8 cellular contexts compared by ENCODE assay signal in genomic region chr12:59595097-59595496, GRCh38. TPM values are rescaled to one million over a fixed set of nuclear protein-coding genes. Genes with fewer than 3 reads are reported as not detected.
DNase-seq lines count a peak whose midpoint lies in the region; ATAC-seq and TF ChIP-seq lines count a peak whose summit lies in the region.

No MANE protein-coding gene starts in this region.

- intact Hi-C loops in esophagus squamous epithelium (cut with DNase I), result no loop called here
- intact Hi-C loops in sigmoid colon (cut with DNase I), result loop anchor here (5.0 kb wide), 1 partner anchor 678 kb away; no protein-coding TSS in a partner anchor

- H3K4me1 ChIP-seq in Peyer's patch (peaks cover 0 to 12% (median 3%) of the 10 kb centered on the region in 4 donors), esophagus squamous epithelium (peaks cover 9 to 39% (median 14%) of the 10 kb centered on the region in 3 donors), sigmoid colon (peaks cover 0 to 22% (median 8%) of the 10 kb centered on the region in 4 donors)

- ATAC-seq in HG03442 (IDR thresholded peaks at IDR 0.05; ENCODE audit: unreplicated experiment), result no peak

- TF ChIP-seq CTCF in GM13976 (IDR thresholded peaks at IDR 0.05; ENCODE audit: borderline replicate concordance, control extremely low read depth, extremely low read depth, insufficient read depth, missing control alignments), result no peak
- TF ChIP-seq CTCF in Peyer's patch (IDR thresholded peaks at IDR 0.05), result no peak
- no peak for TF ChIP-seq CTCF in esophagus squamous epithelium (IDR thresholded peaks at IDR 0.05)
- TF ChIP-seq CTCF in sigmoid colon (IDR thresholded peaks at IDR 0.05), result no peak

- peak; percentile 2 for DNase-seq in GM13976 (ENCODE audit: low spot score)
- DNase-seq in Peyer's patch, result no peak
- no peak for DNase-seq in esophagus squamous epithelium (lab: John Stamatoyannopoulos, UW)
- DNase-seq in sigmoid colon, result no peak
- no peak for DNase-seq in OCI-M2 (lab: John Stamatoyannopoulos, UW; ENCODE audit: unreplicated experiment)
- no peak for DNase-seq in HuH-7 (ENCODE audit: low spot score)
- no peak for DNase-seq in NCI-H2107 (lab: John Stamatoyannopoulos, UW)

- TF ChIP-seq POLR2A in Peyer's patch (IDR thresholded peaks at IDR 0.05), result no peak
- TF ChIP-seq POLR2A in esophagus squamous epithelium (IDR thresholded peaks at IDR 0.05), result no peak
- TF ChIP-seq POLR2A in sigmoid colon (IDR thresholded peaks at IDR 0.05), result no peak

- peak overlapping the region; percentile 55 to 76 (median 71) for H3K4me3 ChIP-seq in Peyer's patch
- H3K4me3 ChIP-seq in esophagus squamous epithelium, result peak overlapping the region; percentile 75 to 89 (median 79)
- H3K4me3 ChIP-seq in sigmoid colon, result peak overlapping the region; percentile 60 to 79 (median 68)

- WGBS in esophagus squamous epithelium, 2 donors, result 0% methylated on average over 1 of the region's 1 CpG
- 5 to 13% methylated on average over 1 of the region's 1 CpG for WGBS in sigmoid colon, 2 donors

- in situ Hi-C loops in GM13976 (cut with MboI; ENCODE audit: low sequenced_read_pairs, unreplicated experiment), result loop anchor here (25.0 kb wide), 1 partner anchor 217 kb away; no protein-coding TSS in a partner anchor

- H3K27me3 ChIP-seq in Peyer's patch, result no peaks in the 10 kb centered on the region
- no peaks in the 10 kb centered on the region for H3K27me3 ChIP-seq in esophagus squamous epithelium
- H3K27me3 ChIP-seq in sigmoid colon, result no peaks in the 10 kb centered on the region

- H3K27ac ChIP-seq in Peyer's patch, result peak overlapping the region in 3 of 4 donors; percentile 89 to 92 (median 92)
- H3K27ac ChIP-seq in esophagus squamous epithelium, result peak overlapping the region; percentile 95 to 98 (median 98)
- H3K27ac ChIP-seq in sigmoid colon, result peak overlapping the region; percentile 94 to 99 (median 97)

- TF ChIP-seq EP300 in sigmoid colon (IDR thresholded peaks at IDR 0.05), result no peak

- H3K9me3 ChIP-seq in Peyer's patch (no peaks in the 10 kb centered on the region), esophagus squamous epithelium (no peaks in the 10 kb centered on the region), sigmoid colon (no peaks in the 10 kb centered on the region)

- no peaks in the 10 kb centered on the region for H3K36me3 ChIP-seq in Peyer's patch
- no peaks in the 10 kb centered on the region for H3K36me3 ChIP-seq in esophagus squamous epithelium
- H3K36me3 ChIP-seq in sigmoid colon, result no peaks in the 10 kb centered on the region

RNA-seq across cellular contexts. Expression of gene SLC16A7, which starts 0.7 kb away (rescaled TPM):
- total RNA-seq in Peyer's patch (10 to 100 TPM in 2 of 4 donors, 1 to 10 TPM in 2; 5.0 to 19.4 (median 12.1) TPM), esophagus squamous epithelium (10 to 100 TPM; 55.3 to 82.1 (median 72.9) TPM), sigmoid colon (10 to 100 TPM; 27.1 to 38.8 (median 36.3) TPM)
- polyA plus RNA-seq in sigmoid colon, result 1 to 10 TPM in 1 of 3 donors, under 1 TPM in 2; 0.46 to 2.9 (median 0.60) TPM
